ENCODE assay signal across 1 cellular context in the genomic region with DNA sequence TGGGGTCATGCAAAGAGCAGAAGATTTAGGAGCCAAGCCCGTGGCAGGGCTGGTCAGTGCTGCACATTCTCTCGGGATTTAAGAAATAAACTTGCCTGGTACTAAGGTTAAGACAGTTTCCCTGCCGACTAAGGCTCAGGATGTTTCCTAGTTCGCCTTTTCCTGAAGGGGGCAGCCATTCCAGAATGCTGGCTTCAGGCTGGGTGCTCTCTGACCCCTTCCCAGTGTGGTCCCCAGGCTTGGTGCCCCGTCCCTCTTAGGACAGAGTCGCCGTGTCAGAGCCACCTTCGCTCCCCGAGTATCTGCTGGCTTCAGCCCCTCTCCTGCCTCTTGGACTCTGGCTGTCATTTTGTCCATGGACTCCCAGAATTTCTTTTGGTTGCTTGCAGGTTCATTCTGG.
TF ChIP-seq lines count a peak whose summit lies in the region.

No MANE protein-coding gene starts in this region.

TF ChIP-seq in H1, 55 proteins besides CTCF, POLR2A, EP300 and RAD21 (continued from another document):
- TF ChIP-seq TAF1 (IDR thresholded peaks at IDR 0.05; ENCODE audit: low read depth, low read length) (no peak), RNF2 (IDR thresholded peaks at IDR 0.05; ENCODE audit: borderline replicate concordance, low read depth, low read length, missing control alignments, poor library complexity, severe bottlenecking) (no peak), CHD7 (IDR thresholded peaks at IDR 0.05; ENCODE audit: insufficient replicate concordance, low read length) (no peak), SAP30 (IDR thresholded peaks at IDR 0.05; ENCODE audit: insufficient read depth, insufficient replicate concordance, low read length) (no peak), YY1 (IDR thresholded peaks at IDR 0.05; ENCODE audit: low read depth, low read length) (no peak), SIN3A (conservative IDR thresholded peaks at IDR 0.05 in 1 of 2, IDR thresholded peaks at IDR 0.05 in 1 of 2; ENCODE audit: low read depth in 1 of 2, low read length in 2 of 2) (no peak), TBP (IDR thresholded peaks at IDR 0.05; ENCODE audit: low read depth, low read length) (no peak), RFX5 (IDR thresholded peaks at IDR 0.05; ENCODE audit: borderline replicate concordance, low read depth, low read length) (no peak), BACH1 (IDR thresholded peaks at IDR 0.05; ENCODE audit: low read length) (no peak), RBBP5 (IDR thresholded peaks at IDR 0.05; ENCODE audit: borderline replicate concordance, low read depth, low read length) (no peak), GTF2F1 (IDR thresholded peaks at IDR 0.05; ENCODE audit: borderline replicate concordance, low read depth, low read length) (no peak), GABPA (IDR thresholded peaks at IDR 0.05; ENCODE audit: borderline replicate concordance, insufficient read depth, low read length) (no peak)
- TF ChIP-seq, protein P1, sequence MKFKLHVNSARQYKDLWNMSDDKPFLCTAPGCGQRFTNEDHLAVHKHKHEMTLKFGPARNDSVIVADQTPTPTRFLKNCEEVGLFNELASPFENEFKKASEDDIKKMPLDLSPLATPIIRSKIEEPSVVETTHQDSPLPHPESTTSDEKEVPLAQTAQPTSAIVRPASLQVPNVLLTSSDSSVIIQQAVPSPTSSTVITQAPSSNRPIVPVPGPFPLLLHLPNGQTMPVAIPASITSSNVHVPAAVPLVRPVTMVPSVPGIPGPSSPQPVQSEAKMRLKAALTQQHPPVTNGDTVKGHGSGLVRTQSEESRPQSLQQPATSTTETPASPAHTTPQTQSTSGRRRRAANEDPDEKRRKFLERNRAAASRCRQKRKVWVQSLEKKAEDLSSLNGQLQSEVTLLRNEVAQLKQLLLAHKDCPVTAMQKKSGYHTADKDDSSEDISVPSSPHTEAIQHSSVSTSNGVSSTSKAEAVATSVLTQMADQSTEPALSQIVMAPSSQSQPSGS (IDR thresholded peaks at IDR 0.05; ENCODE audit: low read length): no peak
